9 cellular contexts compared by ENCODE assay signal in genomic region chr1:20411196-20411980, GRCh38.
DNase-seq lines count a peak whose midpoint lies in the region; ATAC-seq, FAIRE-seq and TF ChIP-seq lines count a peak whose summit lies in the region.
"Had no signal": no experiment of that assay in that cellular context is flagged by ENCODE, and none has a peak within 500 bp of the region (broad histone marks: within the 10 kb centered on the region; RNA-seq: fewer than 3 reads in every experiment).

No MANE protein-coding gene starts in this region.

- no peaks in the 10 kb centered on the region for H3K79me2 ChIP-seq in mammary epithelial cell (ENCODE audit: insufficient read depth, low read length)
- H3K79me2 ChIP-seq in HepG2 (ENCODE audit: insufficient read depth, low read length): no peaks in the 10 kb centered on the region

- intact Hi-C loops in mammary epithelial cell (cut with micrococcal nuclease) (no loop called here), HepG2 (cut with micrococcal nuclease; ENCODE audit: unreplicated experiment) (no loop called here), ovary (cut with DNase I) (no loop called here), left ventricle myocardium inferior (cut with micrococcal nuclease) (no loop called here)

- H3K4me2 ChIP-seq in mammary epithelial cell (ENCODE audit: insufficient read depth, low read depth, low read length) (no peak overlapping the region), HepG2 (ENCODE audit: low read depth, low read length) (no peak overlapping the region)

- TF ChIP-seq CTCF in BE2C (IDR thresholded peaks at IDR 0.05; ENCODE audit: low read depth, low read length) (no peak), mammary epithelial cell (conservative IDR thresholded peaks at IDR 0.05 in 1 of 2, IDR thresholded peaks at IDR 0.05 in 1 of 2; ENCODE audit: extremely low read depth in 1 of 2, insufficient read depth in 1 of 2, low read depth in 1 of 2, low read length in 2 of 2) (no peak), HepG2 (CRISPR knock-in tag; IDR thresholded peaks at IDR 0.05) (no peak), ovary (IDR thresholded peaks at IDR 0.05) (no peak), left ventricle myocardium inferior (IDR thresholded peaks at IDR 0.05; ENCODE audit: borderline replicate concordance) (no peak)

- peak; percentile 26 for DNase-seq in BE2C
- DNase-seq in HS-27A (ENCODE audit: low read depth): peak; percentile 95
- DNase-seq in mammary epithelial cell: peak; percentile 91
- no peak for DNase-seq in HepG2 (ENCODE audit: low spot score)
- DNase-seq in ovary: no peak
- DNase-seq in NCI-H2029 treated with DMSO at 0.1 percent for 48 hours (lab: John Stamatoyannopoulos, UW): no peak
- DNase-seq in left ventricle myocardium inferior: no peak

- ATAC-seq in HepG2: no peak
- ATAC-seq in GM21786 (IDR thresholded peaks at IDR 0.05; ENCODE audit: unreplicated experiment): no peak

- H3K27me3 ChIP-seq in BE2C (no peaks in the 10 kb centered on the region), mammary epithelial cell (ENCODE audit: insufficient read depth, low read length) (no peaks in the 10 kb centered on the region), HepG2 (ENCODE audit: control insufficient read depth in 1 of 2, insufficient read depth in 2 of 2, low read length in 2 of 2) (peaks cover 0 to 23% of the 10 kb centered on the region in 2 experiments; a peak in 2 of 5 replicates), ovary (no peaks in the 10 kb centered on the region), left ventricle myocardium inferior (ENCODE audit: low read depth) (peaks cover 29% of the 10 kb centered on the region)

- TF ChIP-seq POLR2A in HepG2 (IDR thresholded peaks at IDR 0.05; ENCODE audit: insufficient read depth in 1 of 2, low read depth in 2 of 2, low read length in 2 of 2) (no peak), ovary (IDR thresholded peaks at IDR 0.05) (no peak)

- 56% methylated on average over 8 of the region's 10 CpGs for WGBS in mammary epithelial cell (ENCODE audit: low coverage, missing lambda C conversion rate)
- 9% methylated on average over 7 of the region's 10 CpGs for WGBS in HepG2 (ENCODE audit: low lambda C conversion rate)
- 51 to 55% (median 52%) methylated on average over 10 of the region's 10 CpGs for WGBS in ovary, 3 donors

- BruUV-seq in mammary epithelial cell (replicated peaks; lab: Mats Ljungman, UMichigan) (no TSS peak), HepG2 (replicated peaks; lab: Mats Ljungman, UMichigan) (no TSS peak)

- H4K20me1 ChIP-seq in mammary epithelial cell (ENCODE audit: insufficient read depth, low read length) (no peaks in the 10 kb centered on the region), HepG2 (ENCODE audit: insufficient read depth, low read length) (no peaks in the 10 kb centered on the region)

- CTCF ChIA-PET in mammary epithelial cell (lab: Charles Lee; ENCODE audit: low non-redundant PET) (no interaction called here), HepG2 (lab: Yijun Ruan, JAX; ENCODE audit: low intra/inter-chr PET ratio, low total read pairs) (no interaction called here)

- H3K27ac ChIP-seq in mammary epithelial cell (ENCODE audit: insufficient read depth, low read depth, low read length): no peak overlapping the region
- H3K27ac ChIP-seq in HepG2 (ENCODE audit: extremely low read length, insufficient read depth, low read length): no peak overlapping the region
- H3K27ac ChIP-seq in ovary: no peak overlapping the region
- H3K27ac ChIP-seq in left ventricle myocardium inferior (replicated peaks): no peak overlapping the region
- H3K27ac ChIP-seq: VCaP had no signal

- no peak for TF ChIP-seq EP300 in HepG2 (IDR thresholded peaks at IDR 0.05; ENCODE audit: low read depth in 2 of 2, low read length in 2 of 2)
- no peak for TF ChIP-seq EP300 in HepG2 (CRISPR knock-in tag; IDR thresholded peaks at IDR 0.05; ENCODE audit: borderline replicate concordance)
- no peak for TF ChIP-seq EP300 in ovary (IDR thresholded peaks at IDR 0.05)

- H3K4me3 ChIP-seq in BE2C (ENCODE audit: low read depth, low read length): no peak overlapping the region
- H3K4me3 ChIP-seq in mammary epithelial cell (replicated peaks in 1 of 3; ENCODE audit: insufficient read depth in 1 of 3, low read depth in 2 of 3, low read length in 3 of 3): no peak overlapping the region
- H3K4me3 ChIP-seq in HepG2 (replicated peaks in 1 of 3; ENCODE audit: insufficient read depth in 1 of 3, low read depth in 2 of 3, low read length in 3 of 3): no peak overlapping the region
- no peak overlapping the region for H3K4me3 ChIP-seq in ovary
- no peak overlapping the region for H3K4me3 ChIP-seq in left ventricle myocardium inferior

- H3K9ac ChIP-seq in mammary epithelial cell (ENCODE audit: insufficient read depth, low read length) (no peak overlapping the region), HepG2 (ENCODE audit: insufficient read depth, low read depth, low read length) (no peak overlapping the region)

- H3K9me3 ChIP-seq in BE2C: no peaks in the 10 kb centered on the region
- no peaks in the 10 kb centered on the region for H3K9me3 ChIP-seq in mammary epithelial cell (replicated peaks; ENCODE audit: insufficient read depth, low read length)
- no peaks in the 10 kb centered on the region for H3K9me3 ChIP-seq in HepG2 (ENCODE audit: low read length)
- H3K9me3 ChIP-seq in ovary: no peaks in the 10 kb centered on the region
- no peaks in the 10 kb centered on the region for H3K9me3 ChIP-seq in left ventricle myocardium inferior (replicated peaks)

- POLR2A ChIA-PET in HepG2 (lab: Yijun Ruan, JAX): no interaction called here

- TF ChIP-seq RAD21 in HepG2 (CRISPR knock-in tag; IDR thresholded peaks at IDR 0.05): no peak

- dilution Hi-C loops in mammary epithelial cell (cut with HindIII; ENCODE audit: low sequenced_read_pairs): no loop called here

- in situ Hi-C loops in mammary epithelial cell (cut with MboI; ENCODE audit: low sequenced_read_pairs in 2 of 2): no loop called here
- in situ Hi-C loops in HepG2 (cut with HindIII; ENCODE audit: extremely low pct_ligation_motif_present, low pct_unique_long_range_greater_than_20kb): no loop called here

- no peaks in the 10 kb centered on the region for H3K4me1 ChIP-seq in BE2C
- H3K4me1 ChIP-seq in mammary epithelial cell (ENCODE audit: insufficient read depth, low read length): peaks cover 11% of the 10 kb centered on the region
- H3K4me1 ChIP-seq in HepG2 (ENCODE audit: insufficient read depth, low read length): no peaks in the 10 kb centered on the region
- H3K4me1 ChIP-seq in ovary (ENCODE audit: insufficient read depth): no peaks in the 10 kb centered on the region
- H3K4me1 ChIP-seq in left ventricle myocardium inferior: no peaks in the 10 kb centered on the region

- H2AFZ ChIP-seq in mammary epithelial cell (ENCODE audit: low read depth, low read length) (peak overlapping the region; percentile 15), HepG2 (ENCODE audit: low read length) (no peak overlapping the region)

- no peaks in the 10 kb centered on the region for H3K36me3 ChIP-seq in BE2C
- H3K36me3 ChIP-seq in mammary epithelial cell (ENCODE audit: insufficient read depth, low read length): no peaks in the 10 kb centered on the region
- no peaks in the 10 kb centered on the region for H3K36me3 ChIP-seq in HepG2 (replicated peaks in 1 of 2; ENCODE audit: control insufficient read depth in 1 of 2, insufficient read depth in 2 of 2, low read length in 2 of 2)
- no peaks in the 10 kb centered on the region for H3K36me3 ChIP-seq in ovary
- no peaks in the 10 kb centered on the region for H3K36me3 ChIP-seq in left ventricle myocardium inferior

- no peak for FAIRE-seq in HepG2 (lab: Jason Lieb, UNC)

TF ChIP-seq in HepG2, 621 proteins besides CTCF, POLR2A, EP300 and RAD21:
- TF ChIP-seq ZSCAN22 (CRISPR knock-in tag; IDR thresholded peaks at IDR 0.05): no peak
- no peak for TF ChIP-seq FOXP4 (CRISPR knock-in tag; IDR thresholded peaks at IDR 0.05)
- TF ChIP-seq LRRFIP1 (CRISPR knock-in tag; conservative IDR thresholded peaks at IDR 0.05): no peak
- TF ChIP-seq ZNF790 (CRISPR knock-in tag; IDR thresholded peaks at IDR 0.05; ENCODE audit: borderline replicate concordance): no peak
- 0 out of 2 replicates have a peak, but pooled peaks have one; percentile 18 for TF ChIP-seq FOSL2 (CRISPR knock-in tag; IDR thresholded peaks at IDR 0.05)
- no peak for TF ChIP-seq ZNF354B (CRISPR knock-in tag; IDR thresholded peaks at IDR 0.05)
- TF ChIP-seq ZNF343 (CRISPR knock-in tag; IDR thresholded peaks at IDR 0.05): no peak
TF ChIP-seq in HepG2: peak in this region for 1.

Comparison
In these comparisons a context has a peak if more than half of its experiments do, and no peak if none do; other contexts are left out.
1. DNase-seq: peak in BE2C (single experiment), HS-27A (single experiment) and mammary epithelial cell (single experiment); none in HepG2 (single experiment), ovary (0 of 5), NCI-H2029 treated with DMSO at 0.1 percent for 48 hours (single experiment) and left ventricle myocardium inferior (single experiment).